ENCODE assay signal across 13 cellular contexts in genomic region chr4:55808187-55808586, GRCh38.
"Had no signal": no experiment of that assay in that cellular context is flagged by ENCODE, and none has a peak within 500 bp of the region (broad histone marks: within the 10 kb centered on the region; RNA-seq: fewer than 3 reads in every experiment).

No MANE protein-coding gene starts in this region.

- DNase-seq: activated B cell treated with CpG ODN at 0.5 μM for 24 hours; activated CD4-positive, alpha-beta T cell treated with anti-CD3 and anti-CD28 coated beads for 48 hours; activated CD8-positive, alpha-beta T cell treated with anti-CD3 and anti-CD28 coated beads for 36 hours; activated effector memory CD4-positive, alpha-beta T cell treated with Interleukin-2 at 50 U/mL for 16 hours; activated naive CD4-positive, alpha-beta T cell treated with anti-CD3 and anti-CD28 coated beads, Interleukin-2, amount 50 U/mL, for 16 hours; activated T-cell treated with anti-CD3 and anti-CD28 coated beads, Interleukin-2, amount 50 U/mL, for 4 hours; dermis blood vessel endothelial cell; left colon; pancreas; spleen; stimulated activated naive CD8-positive, alpha-beta T cell treated with anti-CD3 and anti-CD28 coated beads, Interleukin-15, amount 100 ng/mL, for 72 hours had no signal

- ATAC-seq: activated CD8-positive, alpha-beta T cell treated with anti-CD3 and anti-CD28 coated beads for 36 hours; activated T-cell treated with anti-CD3 and anti-CD28 coated beads, Interleukin-2, amount 50 U/mL, for 4 hours; gastroesophageal sphincter; left colon; pancreas; sciatic nerve; stimulated activated naive CD8-positive, alpha-beta T cell treated with anti-CD3 and anti-CD28 coated beads, Interleukin-15, amount 100 ng/mL, for 72 hours had no signal
